ENCODE assay signal across 1 cellular context in genomic region chr1:45583666-45584350, GRCh38.
TF ChIP-seq lines count a peak whose summit lies in the region.

Gene NASP, plus strand, starts transcription at chr1:45584041. Its CDS starts 106 bp downstream, at chr1:45584147.

TF ChIP-seq in K562, 482 proteins besides CTCF, POLR2A, EP300 and RAD21 (continued from another document and continues in another):
- TF ChIP-seq MXD1 (CRISPR knock-in tag; IDR thresholded peaks at IDR 0.05; ENCODE audit: borderline replicate concordance, poor library complexity, severe bottlenecking) (no peak), ZFP36 (IDR thresholded peaks at IDR 0.05; ENCODE audit: low read depth, low read length, partially characterized antibody) (no peak), ZNF280A (IDR thresholded peaks at IDR 0.05; ENCODE audit: low read depth, partially characterized antibody) (no peak), E2F3 (CRISPR knock-in tag; IDR thresholded peaks at IDR 0.05) (no peak), WHSC1 (IDR thresholded peaks at IDR 0.05; ENCODE audit: low read length) (no peak), GMEB1 (CRISPR knock-in tag; IDR thresholded peaks at IDR 0.05) (no peak), ZNF717 (CRISPR knock-in tag; IDR thresholded peaks at IDR 0.05) (no peak), USF2 (CRISPR knock-in tag; IDR thresholded peaks at IDR 0.05) (no peak), RCOR1 (IDR thresholded peaks at IDR 0.05; ENCODE audit: borderline replicate concordance in 1 of 2, low read depth in 2 of 2, low read length in 2 of 2) (peak in 1 of 2 experiments; percentile 6; a peak in 1 of 4 replicates), ASH1L (IDR thresholded peaks at IDR 0.05; ENCODE audit: borderline replicate concordance, low read depth, partially characterized antibody) (peak; percentile 59), CSDE1 (IDR thresholded peaks at IDR 0.05) (peak; percentile 34 to 83; a peak in 2 of 4 replicates), KAT7 (CRISPR knock-in tag; IDR thresholded peaks at IDR 0.05; ENCODE audit: borderline replicate concordance) (no peak), BACH1 (tag; IDR thresholded peaks at IDR 0.05) (no peak), NUFIP1 (IDR thresholded peaks at IDR 0.05; ENCODE audit: partially characterized antibody) (peak; percentile 71), ARID3B (CRISPR knock-in tag; IDR thresholded peaks at IDR 0.05; ENCODE audit: borderline replicate concordance) (no peak), RBM15 (IDR thresholded peaks at IDR 0.05; ENCODE audit: insufficient read depth, low read length) (no peak), KDM5B (IDR thresholded peaks at IDR 0.05; ENCODE audit: insufficient replicate concordance, low read depth, low read length) (peak; percentile 99), DEAF1 (CRISPR knock-in tag; IDR thresholded peaks at IDR 0.05) (no peak), NR3C1 (CRISPR knock-in tag; IDR thresholded peaks at IDR 0.05) (peak; percentile 88; the same call in 1 of the 2 replicates), ARID4B (CRISPR knock-in tag; IDR thresholded peaks at IDR 0.05) (peak; percentile 95), SUPT5H (IDR thresholded peaks at IDR 0.05) (peak; percentile 100), E2F8 (IDR thresholded peaks at IDR 0.05; ENCODE audit: low read depth, partially characterized antibody) (peak; percentile 62), ZNF609 (CRISPR knock-in tag; IDR thresholded peaks at IDR 0.05; ENCODE audit: borderline replicate concordance) (no peak), PATZ1 (CRISPR knock-in tag; IDR thresholded peaks at IDR 0.05; ENCODE audit: borderline replicate concordance) (no peak), C11orf30 (IDR thresholded peaks at IDR 0.05; ENCODE audit: low read depth) (no peak), SMC3 (conservative IDR thresholded peaks at IDR 0.05; ENCODE audit: insufficient read depth, low read depth, low read length) (no peak)
